11 cellular contexts compared by ENCODE assay signal in the genomic region with DNA sequence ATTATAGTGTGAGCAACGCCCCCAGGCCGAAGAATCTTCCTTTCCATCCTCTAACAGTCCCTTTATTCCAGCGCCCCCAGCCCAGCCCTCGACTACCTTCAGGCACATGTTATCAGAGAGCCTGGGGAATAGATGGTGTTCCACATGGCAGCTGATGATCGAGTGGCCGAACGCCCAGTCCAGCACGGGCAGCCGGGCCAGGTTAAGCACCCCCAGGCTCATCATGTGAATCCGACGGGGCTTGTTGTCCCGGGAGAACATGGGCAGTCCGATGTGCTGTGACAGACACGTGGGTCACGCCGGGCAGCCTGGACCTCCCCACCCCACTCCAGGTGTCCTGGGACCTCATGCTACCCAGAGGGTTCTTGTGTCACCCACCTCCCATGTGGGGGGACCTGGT. TPM values are rescaled to one million over a fixed set of nuclear protein-coding genes. Genes with fewer than 3 reads are reported as not detected.
"Had no signal": no experiment of that assay in that cellular context is flagged by ENCODE, and none has a peak within 500 bp of the region (broad histone marks: within the 10 kb centered on the region; RNA-seq: fewer than 3 reads in every experiment).

No MANE protein-coding gene starts in this region.

- ATAC-seq: HCT116, K562 had no signal

- H3K4me3 ChIP-seq: GM23248, HAP-1, K562 had no signal

- H2AFZ ChIP-seq: GM23248 had no signal

- H3K4me1 ChIP-seq: HAP-1 had no signal

- H3K27ac ChIP-seq: GM23248, HL-60 had no signal

- H3K9me3 Mint-ChIP-seq: HFFc6 had no signal

- H3K9me3 ChIP-seq: HAP-1 had no signal

- H3K4me3 Mint-ChIP-seq: HFFc6 had no signal

- H3K9ac ChIP-seq: GM23248 had no signal

- H3K27ac Mint-ChIP-seq: HFFc6 had no signal

- H3K36me3 ChIP-seq: HAP-1 had no signal

- DNase-seq: GM23248, GOT3, H7, HFFc6, IMR-90 had no signal

RNA-seq across cellular contexts. Expression of a gene that starts 14.1 kb away (rescaled TPM):
- total RNA-seq: GM23248, H4, H7, HFFc6, HT1080, IMR-90 had no signal
- polyA plus RNA-seq: GM23248, IMR-90 had no signal

RNA-seq across cellular contexts. Expression of a gene that starts 19.6 kb away (rescaled TPM):
- total RNA-seq: GM23248, H7, IMR-90 had no signal
- polyA plus RNA-seq: GM23248 had no signal

RNA-seq across cellular contexts. Expression of a gene that starts 43.7 kb away (rescaled TPM):
- total RNA-seq: GM23248, HFFc6, HT1080, IMR-90 had no signal
- polyA plus RNA-seq: GM23248, IMR-90 had no signal

RNA-seq across cellular contexts. Expression of a gene that starts 44.8 kb away (rescaled TPM):
- total RNA-seq: GM23248, H4, H7, HFFc6, HT1080, IMR-90 had no signal
- polyA plus RNA-seq: GM23248, IMR-90 had no signal
